9 cellular contexts compared by ENCODE assay signal in the genomic region with DNA sequence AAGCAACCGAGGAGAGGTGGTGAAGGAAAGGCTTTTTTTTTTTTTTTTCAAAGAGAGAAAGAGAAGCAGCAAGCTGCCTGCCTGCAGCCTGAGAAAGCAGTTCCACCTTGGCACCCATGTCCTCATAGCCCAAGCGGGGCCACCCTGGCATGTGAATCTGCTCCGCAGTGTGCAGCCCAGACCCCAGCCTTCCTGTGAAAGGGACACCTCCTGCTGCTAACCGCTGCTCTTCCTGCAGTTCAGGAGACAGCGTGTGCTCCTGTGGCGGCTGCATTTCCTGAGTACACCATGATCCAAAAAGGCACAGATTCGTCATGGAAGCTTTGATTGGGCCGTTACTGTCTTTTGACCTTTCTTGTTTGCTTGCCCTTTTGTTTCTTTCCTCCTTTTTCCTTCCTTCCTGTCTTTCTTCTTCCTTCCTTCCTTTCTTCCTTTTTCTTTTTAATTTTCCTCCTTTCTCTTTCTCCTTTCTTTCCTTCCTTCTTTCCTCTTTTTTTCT. TPM values are rescaled to one million over a fixed set of nuclear protein-coding genes. Genes with fewer than 3 reads are reported as not detected.
DNase-seq lines count a peak whose midpoint lies in the region; ATAC-seq, FAIRE-seq and TF ChIP-seq lines count a peak whose summit lies in the region.
"Had no signal": no experiment of that assay in that cellular context is flagged by ENCODE, and none has a peak within 500 bp of the region (broad histone marks: within the 10 kb centered on the region; RNA-seq: fewer than 3 reads in every experiment).

No MANE protein-coding gene starts in this region.

- BruUV-seq in GM12878 (replicated peaks; lab: Mats Ljungman, UMichigan): no TSS peak

- DNase-seq in COR-L47 (lab: John Stamatoyannopoulos, UW): peak; percentile 44
- DNase-seq in Peyer's patch: peak in 2 of 3 donors; percentile 75 to 89
- DNase-seq in GM12878 (ENCODE audit: low read depth, low spot score): no peak
- DNase-seq in neural progenitor cell (ENCODE audit: low spot score): peak; percentile 25
- DNase-seq in SW480 (ENCODE audit: low spot score): no peak
- no peak for DNase-seq in activated CD4-positive, CD25-positive, alpha-beta regulatory T cell treated with anti-CD3 and anti-CD28 coated beads, Interleukin-2, amount 50 U/mL, for 72 hours
- no peak for DNase-seq in NCI-H82 (lab: John Stamatoyannopoulos, UW)
- no peak for DNase-seq in erythroblast (lab: John Stamatoyannopoulos, UW)

- intact Hi-C loops in GM12878 (cut with micrococcal nuclease; ENCODE audit: unreplicated experiment): no loop called here

- H4K20me1 ChIP-seq in GM12878 (ENCODE audit: control insufficient read depth, insufficient read depth) (no peaks in the 10 kb centered on the region), neural progenitor cell (ENCODE audit: low read depth) (no peaks in the 10 kb centered on the region)

- no peaks in the 10 kb centered on the region for H3K36me3 Mint-ChIP-seq in neural progenitor cell

- no peak for TF ChIP-seq EP300 in GM12878 (IDR thresholded peaks at IDR 0.05; ENCODE audit: borderline replicate concordance in 1 of 2, control insufficient read depth in 1 of 2, low read depth in 2 of 2, low read length in 2 of 2)

- TF ChIP-seq POLR2A in Peyer's patch (IDR thresholded peaks at IDR 0.05) (peak in 1 of 2 donors; percentile 41), GM12878 (IDR thresholded peaks at IDR 0.05; ENCODE audit: low read depth, low read length) (no peak), erythroblast (IDR thresholded peaks at IDR 0.05; ENCODE audit: low read length) (no peak)

- no peak overlapping the region for H3K4me3 Mint-ChIP-seq in neural progenitor cell

- in situ Hi-C loops in GM12878 (cut with MboI): no loop called here

- no peaks in the 10 kb centered on the region for H3K9me3 ChIP-seq in Peyer's patch
- H3K9me3 ChIP-seq in GM12878 (replicated peaks; ENCODE audit: control insufficient read depth, insufficient read depth, low read length): no peaks in the 10 kb centered on the region
- H3K9me3 ChIP-seq in neural progenitor cell (ENCODE audit: low read depth): no peaks in the 10 kb centered on the region

- TF ChIP-seq CTCF in Peyer's patch (IDR thresholded peaks at IDR 0.05) (no peak), GM12878 (IDR thresholded peaks at IDR 0.05 in 2 of 3, conservative IDR thresholded peaks at IDR 0.05 in 1 of 3; ENCODE audit: control insufficient read depth in 2 of 3, extremely low read depth in 1 of 3, insufficient read depth in 1 of 3, low read depth in 3 of 3, low read length in 3 of 3) (no peak), neural progenitor cell (IDR thresholded peaks at IDR 0.05) (no peak)

- H3F3A ChIP-seq in neural progenitor cell (ENCODE audit: low read depth): no peaks in the 10 kb centered on the region

- H3K79me2 ChIP-seq in GM12878 (ENCODE audit: control insufficient read depth, insufficient read depth, low read length): peaks cover 20% of the 10 kb centered on the region
- H3K79me2 ChIP-seq in neural progenitor cell (ENCODE audit: low read depth): no peaks in the 10 kb centered on the region

- H3K4me1 ChIP-seq in Peyer's patch: peaks cover 0 to 26% (median 8%) of the 10 kb centered on the region in 4 donors
- H3K4me1 ChIP-seq in GM12878 (ENCODE audit: control insufficient read depth, insufficient read depth, low read length): peaks cover 30% of the 10 kb centered on the region
- H3K4me1 ChIP-seq in neural progenitor cell: peaks cover 10% of the 10 kb centered on the region

- CTCF ChIA-PET in GM12878 (lab: Yijun Ruan, JAX): interaction anchor here (0.6 to 1.2 kb wide), 4 partner anchors 8 to 194 kb away, joined by 4 to 5 read pairs (median 4); no protein-coding TSS in a partner anchor

- no peak overlapping the region for H3K4me3 ChIP-seq in Peyer's patch
- no peak overlapping the region for H3K4me3 ChIP-seq in GM12878
- H3K4me3 ChIP-seq in neural progenitor cell: no peak overlapping the region

- POLR2A ChIA-PET in GM12878 (lab: Charles Lee): interaction anchor here (1.4 kb wide), 1 partner anchor 8 kb away, joined by 4 read pairs; no protein-coding TSS in a partner anchor

- RAD21 ChIA-PET in GM12878 (lab: Charles Lee; ENCODE audit: unreplicated experiment): interaction anchor here (1.7 kb wide), 1 partner anchor 11 kb away, joined by 6 read pairs; no protein-coding TSS in a partner anchor

- no peak for TF ChIP-seq RAD21 in GM12878 (IDR thresholded peaks at IDR 0.05; ENCODE audit: insufficient read depth, low read depth, low read length)

- H3K9ac ChIP-seq in GM12878 (ENCODE audit: control insufficient read depth, insufficient read depth, low read length) (no peak overlapping the region), neural progenitor cell (no peak overlapping the region)

- no peaks in the 10 kb centered on the region for H3K27me3 ChIP-seq in Peyer's patch
- no peaks in the 10 kb centered on the region for H3K27me3 ChIP-seq in GM12878 (replicated peaks in 1 of 2; ENCODE audit: control insufficient read depth in 2 of 2, insufficient read depth in 2 of 2, low read length in 1 of 2)
- H3K27me3 ChIP-seq in neural progenitor cell: no peaks in the 10 kb centered on the region

- peak overlapping the region; percentile 67 to 82 (median 71) for H3K27ac ChIP-seq in Peyer's patch
- no peak overlapping the region for H3K27ac ChIP-seq in GM12878 (ENCODE audit: control insufficient read depth, insufficient read depth)
- no peak overlapping the region for H3K27ac ChIP-seq in neural progenitor cell

- peaks cover 17% of the 10 kb centered on the region for H3K4me1 Mint-ChIP-seq in neural progenitor cell

- 31% methylated on average over 8 of the region's 8 CpGs for WGBS in GM12878 (ENCODE audit: insufficient coverage, insufficient replicate concordance, low lambda C conversion rate, missing lambda C conversion rate)

- H3K27ac Mint-ChIP-seq in neural progenitor cell: peak overlapping the region; percentile 10

- SMC1A ChIA-PET in GM12878 (lab: Charles Lee; ENCODE audit: uncharacterized antibody, unreplicated experiment): interaction anchor here (0.6 to 7.2 kb wide), 5 partner anchors 8 to 25 kb away, joined by 3 to 80 read pairs (median 5); no protein-coding TSS in a partner anchor

- peaks cover 3% of the 10 kb centered on the region for H3K27me3 Mint-ChIP-seq in neural progenitor cell (ENCODE audit: insufficient read depth, low read depth)

- H3K36me3 ChIP-seq in Peyer's patch (no peaks in the 10 kb centered on the region), GM12878 (ENCODE audit: control insufficient read depth in 2 of 2, insufficient read depth in 2 of 2, low read length in 1 of 2) (peaks cover 4 to 15% of the 10 kb centered on the region in 2 experiments), neural progenitor cell (no peaks in the 10 kb centered on the region)

- ATAC-seq in GM12878: no peak

- FAIRE-seq in GM12878 (lab: Jason Lieb, UNC): no peak

- H3K4me2 ChIP-seq in GM12878 (ENCODE audit: control insufficient read depth, insufficient read depth) (no peak overlapping the region; the same call in 1 of the 2 replicates), neural progenitor cell (peak overlapping the region; percentile 63)

- no peaks in the 10 kb centered on the region for H3K9me3 Mint-ChIP-seq in neural progenitor cell

- H2AFZ ChIP-seq in GM12878 (ENCODE audit: control insufficient read depth, low read depth, low read length): no peak overlapping the region
- peak overlapping the region; percentile 85 for H2AFZ ChIP-seq in neural progenitor cell (replicated peaks)

TF ChIP-seq in GM12878, 131 proteins besides CTCF, POLR2A, EP300 and RAD21:
- TF ChIP-seq EZH2 (IDR thresholded peaks at IDR 0.05; ENCODE audit: borderline replicate concordance, control insufficient read depth, low read depth, low read length): no peak
- TF ChIP-seq, protein P1, sequence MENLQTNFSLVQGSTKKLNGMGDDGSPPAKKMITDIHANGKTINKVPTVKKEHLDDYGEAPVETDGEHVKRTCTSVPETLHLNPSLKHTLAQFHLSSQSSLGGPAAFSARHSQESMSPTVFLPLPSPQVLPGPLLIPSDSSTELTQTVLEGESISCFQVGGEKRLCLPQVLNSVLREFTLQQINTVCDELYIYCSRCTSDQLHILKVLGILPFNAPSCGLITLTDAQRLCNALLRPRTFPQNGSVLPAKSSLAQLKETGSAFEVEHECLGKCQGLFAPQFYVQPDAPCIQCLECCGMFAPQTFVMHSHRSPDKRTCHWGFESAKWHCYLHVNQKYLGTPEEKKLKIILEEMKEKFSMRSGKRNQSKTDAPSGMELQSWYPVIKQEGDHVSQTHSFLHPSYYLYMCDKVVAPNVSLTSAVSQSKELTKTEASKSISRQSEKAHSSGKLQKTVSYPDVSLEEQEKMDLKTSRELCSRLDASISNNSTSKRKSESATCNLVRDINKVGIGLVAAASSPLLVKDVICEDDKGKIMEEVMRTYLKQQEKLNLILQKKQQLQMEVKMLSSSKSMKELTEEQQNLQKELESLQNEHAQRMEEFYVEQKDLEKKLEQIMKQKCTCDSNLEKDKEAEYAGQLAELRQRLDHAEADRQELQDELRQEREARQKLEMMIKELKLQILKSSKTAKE (IDR thresholded peaks at IDR 0.05; ENCODE audit: low read depth, poor library complexity, severe bottlenecking): no peak
- TF ChIP-seq EED (IDR thresholded peaks at IDR 0.05; ENCODE audit: low read depth): peak; percentile 62; the same call in 1 of the 2 replicates
TF ChIP-seq in GM12878: peak in this region for 1.

RNA-seq across cellular contexts. Expression of a gene that starts 38.1 kb away (rescaled TPM):
- 100 to 1,000 TPM in 1 of 4 donors, 10 to 100 TPM in 3; 25.3 to 108 (median 31.7) TPM for total RNA-seq in Peyer's patch
- total RNA-seq in GM12878 (2013; cell fraction: nucleolus; rRNA removed): 250 and 261 TPM in 2 replicates
- total RNA-seq in GM12878 (2014; rRNA removed): 101 and 104 TPM in 2 replicates
- total RNA-seq in GM12878 (2014; rRNA removed; fragmentation: Illumina TruSeq; extraction: Trizol): 69.5 and 70.2 TPM in 2 replicates
- 125 and 131 TPM in 2 replicates for total RNA-seq in GM12878 (2021)
- 23.9 TPM for polyA plus RNA-seq in GM12878 (2011; ENCODE audit: low read depth)
- polyA plus RNA-seq in GM12878 (2011; rRNA removed): 58.5 and 61.7 TPM in 2 replicates
- polyA plus RNA-seq in GM12878 (2011; cell fraction: cytosol; rRNA removed): 60.4 and 68.7 TPM in 2 replicates
- 76.4 and 80.1 TPM in 2 replicates for polyA plus RNA-seq in GM12878 (2011; cell fraction: nucleus; rRNA removed)
- polyA plus RNA-seq in GM12878 (2012): 30.9 and 31.5 TPM in 2 replicates
- polyA plus RNA-seq in GM12878 (2014; fragmentation: Illumina TruSeq; extraction: Trizol): 73.0 and 73.8 TPM in 2 replicates
- polyA plus RNA-seq in GM12878 (2014; fragmentation: Nextera tagmentation; extraction: Ambion mirVana): 10 to 100 TPM; 27.2 to 29.8 TPM
- polyA plus RNA-seq in GM12878 (2014; rRNA removed): 60.3 and 64.2 TPM in 2 replicates
- polyA plus RNA-seq in GM12878 (2016; fragmentation: Nextera tagmentation; extraction: Ambion mirVana): 10 to 100 TPM; 82.5 to 95.3 TPM
- polyA minus RNA-seq in GM12878 (2011; rRNA and poly(A)+ RNA removed): 133 and 138 TPM in 2 replicates
- polyA minus RNA-seq in GM12878 (2011; cell fraction: cytosol; rRNA and poly(A)+ RNA removed): 59.5 and 62.5 TPM in 2 replicates
- 108 and 193 TPM in 2 replicates for polyA minus RNA-seq in GM12878 (2011; cell fraction: nucleus; rRNA and poly(A)+ RNA removed)
- 0.11 and 0.19 TPM in 2 replicates for total RNA-seq in neural progenitor cell (ENCODE audit: low replicate concordance)
- total RNA-seq: M059J had no signal

Comparison
In these comparisons a context has a peak if more than half of its experiments do, and no peak if none do; other contexts are left out.
1. DNase-seq: peak in COR-L47 (single experiment), Peyer's patch (2 of 3) and neural progenitor cell (single experiment); none in GM12878 (single experiment), SW480 (single experiment), activated CD4-positive, CD25-positive, alpha-beta regulatory T cell treated with anti-CD3 and anti-CD28 coated beads, Interleukin-2, amount 50 U/mL, for 72 hours (single experiment), NCI-H82 (single experiment) and erythroblast (0 of 2).
2. H3K27ac ChIP-seq: peak in Peyer's patch (4 of 4); none in GM12878 (single experiment) and neural progenitor cell (single experiment).
3. RNA of a gene that starts 38.1 kb away (total RNA-seq): 69.5 to 261 TPM in GM12878 and 25.3 to 108 TPM in Peyer's patch; 0.11 to 0.19 TPM in neural progenitor cell; every median in the first group is over 10 times any median in the second.